14 cellular contexts compared by ENCODE assay signal in genomic region chr1:27570823-27571222, GRCh38. TPM values are rescaled to one million over a fixed set of nuclear protein-coding genes. Genes with fewer than 3 reads are reported as not detected.
DNase-seq lines count a peak whose midpoint lies in the region; ATAC-seq and TF ChIP-seq lines count a peak whose summit lies in the region.
"Had no signal": no experiment of that assay in that cellular context is flagged by ENCODE, and none has a peak within 500 bp of the region (broad histone marks: within the 10 kb centered on the region; RNA-seq: fewer than 3 reads in every experiment).

No MANE protein-coding gene starts in this region.

- peaks cover 83% of the 10 kb centered on the region for H3K4me1 Mint-ChIP-seq in WTC11

- POLR2A ChIA-PET in WTC11 (lab: Charles Lee), result interaction anchor here (0.9 to 4.0 kb wide), 9 partner anchors 13 to 48 kb away, joined by 3 to 33 read pairs (median 5); partner anchors contain the start of gene AHDC1

- H3K4me3 ChIP-seq in gastroesophageal sphincter, result no peak overlapping the region
- H3K4me3 ChIP-seq in neuron (ENCODE audit: low read length), result peak overlapping the region; percentile 16
- no peak overlapping the region for H3K4me3 ChIP-seq in uterus

- no peak for TF ChIP-seq CTCF in WTC11 (IDR thresholded peaks at IDR 0.05)
- TF ChIP-seq CTCF in gastroesophageal sphincter (IDR thresholded peaks at IDR 0.05), result no peak
- TF ChIP-seq CTCF in uterus (IDR thresholded peaks at IDR 0.05), result no peak

- H3K4me3 Mint-ChIP-seq in WTC11, result peak overlapping the region; percentile 67
- H3K4me3 Mint-ChIP-seq: activated CD4-positive, alpha-beta memory T cell treated with anti-CD3 and anti-CD28 coated beads, Interleukin-2, amount 10 ng/mL, durations not matched to agents 7 days and 5 days had no signal

- ATAC-seq in WTC11 (no peak), gastroesophageal sphincter (no peak), HG03045 (IDR thresholded peaks at IDR 0.05; ENCODE audit: unreplicated experiment) (no peak)
- ATAC-seq: sciatic nerve, SK-N-SH treated with all-trans-retinoic acid at 6 μM for 48 hours had no signal

- H3K27me3 ChIP-seq in gastroesophageal sphincter (no peaks in the 10 kb centered on the region), neuron (ENCODE audit: insufficient read depth, low read length) (no peaks in the 10 kb centered on the region), uterus (no peaks in the 10 kb centered on the region)

- H2AFZ ChIP-seq in neuron (ENCODE audit: low read depth, low read length), result no peak overlapping the region

- H3K27ac Mint-ChIP-seq in WTC11, result peak overlapping the region; percentile 98
- H3K27ac Mint-ChIP-seq: activated CD4-positive, alpha-beta memory T cell treated with anti-CD3 and anti-CD28 coated beads, Interleukin-2, amount 10 ng/mL, durations not matched to agents 7 days and 5 days had no signal

- CTCF ChIA-PET in WTC11 (lab: Charles Lee), result interaction anchor here (1.0 to 16.0 kb wide), 31 partner anchors 10 to 264 kb away, joined by 3 to 489 read pairs (median 5); partner anchors contain the start of genes AHDC1 and STX12

- H3K36me3 ChIP-seq in gastroesophageal sphincter (no peaks in the 10 kb centered on the region), neuron (ENCODE audit: insufficient read depth, low read length) (no peaks in the 10 kb centered on the region), uterus (no peaks in the 10 kb centered on the region)

- H3K36me3 Mint-ChIP-seq in WTC11, result no peaks in the 10 kb centered on the region

- intact Hi-C loops in uterus (cut with DNase I; ENCODE audit: low total_unique reads), result no loop called here

- H3K4me1 ChIP-seq in gastroesophageal sphincter (peaks cover 29 to 99% (median 84%) of the 10 kb centered on the region in 3 donors), neuron (ENCODE audit: insufficient read depth, low read length) (peaks cover 89% of the 10 kb centered on the region), uterus (peaks cover 16 to 52% of the 10 kb centered on the region in 2 donors)

- TF ChIP-seq EP300 in gastroesophageal sphincter (IDR thresholded peaks at IDR 0.05), result no peak

- DNase-seq in WTC11 (ENCODE audit: low spot score), result peak; percentile 68
- no peak for DNase-seq in uterus
- DNase-seq in T-helper 2 cell, result no peak
- DNase-seq in activated CD4-positive, alpha-beta T cell treated with anti-CD3 and anti-CD28 coated beads for 4 hours, result no peak
- DNase-seq: activated CD4-positive, alpha-beta memory T cell treated with anti-CD3 and anti-CD28 coated beads, Interleukin-2, amount 10 ng/mL, durations not matched to agents 7 days and 5 days; activated naive CD4-positive, alpha-beta T cell treated with anti-CD3 and anti-CD28 coated beads, Interleukin-2, amount 50 U/mL, for 16 hours; DND-41; Kasumi-1; NCI-H345 had no signal

- H3K27me3 Mint-ChIP-seq in WTC11 (ENCODE audit: low read depth), result no peaks in the 10 kb centered on the region

- no peak for TF ChIP-seq POLR2A in gastroesophageal sphincter (IDR thresholded peaks at IDR 0.05)
- TF ChIP-seq POLR2A in uterus (IDR thresholded peaks at IDR 0.05), result no peak

- H3K27ac ChIP-seq in gastroesophageal sphincter, result peak overlapping the region; percentile 76 to 98 (median 94)
- H3K27ac ChIP-seq in uterus, result peak overlapping the region; percentile 94 to 97

- H3K9me3 ChIP-seq in gastroesophageal sphincter (no peaks in the 10 kb centered on the region), neuron (ENCODE audit: low read length) (no peaks in the 10 kb centered on the region), uterus (no peaks in the 10 kb centered on the region)

- H3K9me3 Mint-ChIP-seq in WTC11, result no peaks in the 10 kb centered on the region
- H3K9me3 Mint-ChIP-seq: activated CD4-positive, alpha-beta memory T cell treated with anti-CD3 and anti-CD28 coated beads, Interleukin-2, amount 10 ng/mL, durations not matched to agents 7 days and 5 days had no signal

- WGBS in gastroesophageal sphincter (ENCODE audit: low coverage in 1 of 2), 2 donors, result 60% methylated on average over 2 of the region's 3 CpGs; no CpG with 5 or more reads in 1 of the 2 donors

TF ChIP-seq in WTC11, 78 proteins besides CTCF, POLR2A, EP300 and RAD21 (continues in another document):
- TF ChIP-seq ZNF532 (CRISPR knock-in tag; IDR thresholded peaks at IDR 0.05; ENCODE audit: borderline replicate concordance), result no peak
- TF ChIP-seq MYBL2 (CRISPR knock-in tag; IDR thresholded peaks at IDR 0.05), result no peak
- no peak for TF ChIP-seq CREM (CRISPR knock-in tag; IDR thresholded peaks at IDR 0.05)
- no peak for TF ChIP-seq ZBTB43 (CRISPR knock-in tag; IDR thresholded peaks at IDR 0.05)
- TF ChIP-seq SP1 (CRISPR knock-in tag; conservative IDR thresholded peaks at IDR 0.05), result 0 out of 2 replicates have a peak, but pooled peaks have one; percentile 41
- no peak for TF ChIP-seq MXD4 (CRISPR knock-in tag; IDR thresholded peaks at IDR 0.05; ENCODE audit: borderline replicate concordance)
- no peak for TF ChIP-seq ATF6 (CRISPR knock-in tag; IDR thresholded peaks at IDR 0.05)
- no peak for TF ChIP-seq ATF2 (CRISPR knock-in tag; IDR thresholded peaks at IDR 0.05; ENCODE audit: borderline replicate concordance, low read depth)
- no peak for TF ChIP-seq ZNF396 (CRISPR knock-in tag; IDR thresholded peaks at IDR 0.05; ENCODE audit: borderline replicate concordance)

RNA-seq across cellular contexts. Expression of gene AHDC1, which starts 33.1 kb away (rescaled TPM):
- total RNA-seq in WTC11 (2021) (31.6 to 49.0 TPM (median 32.6 TPM) in 3 replicates), gastroesophageal sphincter (10 to 100 TPM; 18.2 to 50.3 (median 27.7) TPM), uterus (100 to 1,000 TPM in 1 of 4 donors, 10 to 100 TPM in 3; 11.2 to 179 (median 50.7) TPM)
